In the genomic region with DNA sequence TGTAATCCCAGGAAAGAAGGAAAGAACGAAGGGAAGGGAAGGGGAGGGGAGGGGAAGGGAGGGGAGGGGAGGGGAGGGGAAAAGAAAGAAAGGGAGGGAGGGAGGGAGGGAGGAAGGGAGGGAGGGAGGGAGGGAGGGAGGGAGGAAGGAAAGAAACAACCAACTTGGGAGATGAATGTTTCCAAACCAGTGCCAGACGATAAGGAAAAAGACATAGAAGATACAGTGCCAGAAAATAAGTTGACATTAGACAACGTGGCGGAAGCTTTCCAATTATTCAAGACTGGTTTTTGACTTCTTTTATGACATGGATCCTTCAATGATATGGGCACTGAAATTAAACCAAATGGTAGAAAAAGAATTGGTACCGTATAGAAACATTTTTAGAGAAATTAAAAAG, we compare ENCODE assay signal across 34 cellular contexts.
"Had no signal": no experiment of that assay in that cellular context is flagged by ENCODE, and none has a peak within 500 bp of the region (broad histone marks: within the 10 kb centered on the region; RNA-seq: fewer than 3 reads in every experiment).

No MANE protein-coding gene starts in this region.

- H3K9me3 ChIP-seq: MG63 had no signal

- DNase-seq: Karpas-422, Kasumi-1, MG63, MM.1S, MV-4-11, NCI-H1048, NCI-H1092, NCI-H1092 treated with DMSO at 0.1 percent for 48 hours, NCI-H1105, NCI-H1105 treated with DMSO at 0.1 percent for 48 hours, NCI-H1417, NCI-H1417 treated with DMSO at 0.1 percent for 48 hours, NCI-H1436, NCI-H1436 treated with DMSO at 0.1 percent for 48 hours, NCI-H146, NCI-H1694, NCI-H1694 treated with DMSO at 0.1 percent for 48 hours, NCI-H187, NCI-H187 treated with DMSO at 0.1 percent for 48 hours, NCI-H1930, NCI-H2029, NCI-H2029 treated with DMSO at 0.1 percent for 48 hours, NCI-H2081, NCI-H2081 treated with DMSO at 0.1 percent for 48 hours, NCI-H2107, NCI-H2171, NCI-H2171 treated with DMSO at 0.1 percent for 48 hours, NCI-H2227 treated with DMSO at 0.1 percent for 48 hours, NCI-H226, NCI-H345, NCI-H446, NCI-H446 treated with DMSO at 0.1 percent for 48 hours, NCI-H510A, NCI-H510A treated with DMSO at 0.1 percent for 48 hours had no signal

- H3K36me3 ChIP-seq: MG63 had no signal

- H3K27me3 ChIP-seq: MG63 had no signal

- H3K4me3 ChIP-seq: MG63 had no signal
